17 cellular contexts compared by ENCODE assay signal in genomic region chr5:150258126-150258525, GRCh38. TPM values are rescaled to one million over a fixed set of nuclear protein-coding genes. Genes with fewer than 3 reads are reported as not detected.
DNase-seq lines count a peak whose midpoint lies in the region; ATAC-seq and TF ChIP-seq lines count a peak whose summit lies in the region.
"Had no signal": no experiment of that assay in that cellular context is flagged by ENCODE, and none has a peak within 500 bp of the region (broad histone marks: within the 10 kb centered on the region; RNA-seq: fewer than 3 reads in every experiment).

No MANE protein-coding gene starts in this region.

- H3K4me3 ChIP-seq in GM12865 (ENCODE audit: low read depth, low read length), result no peak overlapping the region
- H3K4me3 ChIP-seq: uterus had no signal

- peak overlapping the region; percentile 75 for H3K27ac Mint-ChIP-seq in neural crest cell (ENCODE audit: unreplicated experiment)
- H3K27ac Mint-ChIP-seq: activated CD4-positive, alpha-beta T cell treated with anti-CD3 and anti-CD28 coated beads, Interleukin-2, amount 10 ng/mL, durations not matched to agents 24 days and 14 days; immature natural killer cell; T-helper 2 cell treated with Interferon-gamma antibody and Interleukin-4, amounts not matched to agents 5 μg/mL and 100 μg/mL, for 36 hours had no signal

- H3K36me3 Mint-ChIP-seq in neural crest cell (ENCODE audit: low read depth), result no peaks in the 10 kb centered on the region
- H3K36me3 Mint-ChIP-seq: immature natural killer cell had no signal

- in situ Hi-C loops in ACHN (cut with HindIII; ENCODE audit: low pct_ligation_motif_present, low pct_unique_long_range_greater_than_20kb, low sequenced_read_pairs), result no loop called here

- H3K9me3 Mint-ChIP-seq in neural crest cell, result no peaks in the 10 kb centered on the region
- H3K9me3 Mint-ChIP-seq: activated CD4-positive, alpha-beta T cell treated with anti-CD3 and anti-CD28 coated beads, Interleukin-2, amount 10 ng/mL, durations not matched to agents 24 days and 14 days; immature natural killer cell; T-helper 2 cell treated with Interferon-gamma antibody and Interleukin-4, amounts not matched to agents 5 μg/mL and 100 μg/mL, for 36 hours had no signal

- TF ChIP-seq CTCF in GM12865 (IDR thresholded peaks at IDR 0.05; ENCODE audit: insufficient read depth, low read depth, low read length, missing control alignments), result no peak
- TF ChIP-seq CTCF in neural crest cell (conservative IDR thresholded peaks at IDR 0.05), result no peak

- H3K4me1 Mint-ChIP-seq in neural crest cell, result peaks cover 49% of the 10 kb centered on the region
- H3K4me1 Mint-ChIP-seq: activated CD4-positive, alpha-beta T cell treated with anti-CD3 and anti-CD28 coated beads, Interleukin-2, amount 10 ng/mL, durations not matched to agents 24 days and 14 days; immature natural killer cell had no signal

- DNase-seq in GM12865 (ENCODE audit: low read depth), result peak; percentile 23
- DNase-seq in UCSD-AML1 (lab: John Stamatoyannopoulos, UW; ENCODE audit: unreplicated experiment), result peak; percentile 71
- no peak for DNase-seq in neural crest cell (ENCODE audit: low read depth, low spot score)
- no peak for DNase-seq in SKM-1 treated with dmso at 0.1 percent for 144 hours (lab: John Stamatoyannopoulos, UW; ENCODE audit: unreplicated experiment)
- no peak for DNase-seq in NCI-H524 treated with DMSO at 0.1 percent for 48 hours (lab: John Stamatoyannopoulos, UW)
- no peak for DNase-seq in ACHN
- DNase-seq: activated CD4-positive, alpha-beta T cell treated with anti-CD3 and anti-CD28 coated beads, Interleukin-2, amount 10 ng/mL, durations not matched to agents 24 days and 14 days; DMS79; GOT3; immature natural killer cell; NCI-H1417; NCI-H526 treated with DMSO at 0.1 percent for 48 hours; stimulated activated CD4-positive, alpha-beta T cell treated with anti-CD3 and anti-CD28 coated beads, Interleukin-2, amount 100 ng/mL, for 24 hours; uterus had no signal

- H3K4me3 Mint-ChIP-seq in neural crest cell, result no peak overlapping the region
- H3K4me3 Mint-ChIP-seq: activated CD4-positive, alpha-beta T cell treated with anti-CD3 and anti-CD28 coated beads, Interleukin-2, amount 10 ng/mL, durations not matched to agents 24 days and 14 days; immature natural killer cell; T-helper 2 cell treated with Interferon-gamma antibody and Interleukin-4, amounts not matched to agents 5 μg/mL and 100 μg/mL, for 36 hours had no signal

- peak; percentile 59 for ATAC-seq in HG02981 (IDR thresholded peaks at IDR 0.05; ENCODE audit: unreplicated experiment)
- no peak for ATAC-seq in GM18907 (IDR thresholded peaks at IDR 0.05; ENCODE audit: unreplicated experiment)

- H3K27me3 Mint-ChIP-seq in neural crest cell (ENCODE audit: low read depth), result peaks cover 13% of the 10 kb centered on the region
- H3K27me3 Mint-ChIP-seq: activated CD4-positive, alpha-beta T cell treated with anti-CD3 and anti-CD28 coated beads, Interleukin-2, amount 10 ng/mL, durations not matched to agents 24 days and 14 days had no signal

RNA-seq across cellular contexts. Expression of gene CAMK2A, which starts 31.4 kb away (rescaled TPM):
- total RNA-seq in neural crest cell, result 0.30 and 0.59 TPM in 2 replicates
- total RNA-seq: activated CD4-positive, alpha-beta T cell treated with anti-CD3 and anti-CD28 coated beads, Interleukin-2, amount 10 ng/mL, durations not matched to agents 24 days and 14 days had no signal

RNA-seq across cellular contexts. Expression of gene ARSI, which starts 44.6 kb away (rescaled TPM):
- total RNA-seq in neural crest cell, result 0.25 and 0.51 TPM in 2 replicates
- total RNA-seq: activated CD4-positive, alpha-beta T cell treated with anti-CD3 and anti-CD28 coated beads, Interleukin-2, amount 10 ng/mL, durations not matched to agents 24 days and 14 days had no signal

Comparison
In these comparisons a context has a peak if more than half of its experiments do, and no peak if none do; other contexts are left out.
1. DNase-seq: peak in GM12865 (single experiment) and UCSD-AML1 (single experiment); none in neural crest cell (single experiment), SKM-1 treated with dmso at 0.1 percent for 144 hours (single experiment), NCI-H524 treated with DMSO at 0.1 percent for 48 hours (single experiment) and ACHN (single experiment).